8 cellular contexts compared by ENCODE assay signal in genomic region chr20:237918-238317, GRCh38. TPM values are rescaled to one million over a fixed set of nuclear protein-coding genes. Genes with fewer than 3 reads are reported as not detected.
DNase-seq lines count a peak whose midpoint lies in the region; ATAC-seq and TF ChIP-seq lines count a peak whose summit lies in the region.
"Had no signal": no experiment of that assay in that cellular context is flagged by ENCODE, and none has a peak within 500 bp of the region (broad histone marks: within the 10 kb centered on the region; RNA-seq: fewer than 3 reads in every experiment).

No MANE protein-coding gene starts in this region.

- DNase-seq in GM10248 (ENCODE audit: extremely low spot score) (peak; percentile 28), SW 1271 (lab: John Stamatoyannopoulos, UW) (no peak), mesenteric fat pad (ENCODE audit: low spot score) (no peak)
- no peak for DNase-seq in effector memory CD8-positive, alpha-beta T cell

- peaks cover 10 to 31% of the 10 kb centered on the region in 2 donors for H3K27me3 Mint-ChIP-seq in effector memory CD8-positive, alpha-beta T cell

- peaks cover 4 to 6% of the 10 kb centered on the region in 2 donors for H3K4me1 Mint-ChIP-seq in effector memory CD8-positive, alpha-beta T cell (ENCODE audit: low read depth in 2 of 2)

- no peaks in the 10 kb centered on the region for H3K36me3 Mint-ChIP-seq in effector memory CD8-positive, alpha-beta T cell (ENCODE audit: insufficient read depth)
- H3K36me3 Mint-ChIP-seq: brain had no signal

- peak; percentile 58 for ATAC-seq in HG03460 (IDR thresholded peaks at IDR 0.05; ENCODE audit: unreplicated experiment)
- ATAC-seq in effector memory CD8-positive, alpha-beta T cell (replicated peaks), result no peak
- no peak for ATAC-seq in GM21717 (IDR thresholded peaks at IDR 0.05; ENCODE audit: unreplicated experiment)

- POLR2A ChIA-PET in GM10248 (lab: Yijun Ruan, JAX), result no interaction called here

- H3K9me3 Mint-ChIP-seq in effector memory CD8-positive, alpha-beta T cell, result no peaks in the 10 kb centered on the region
- H3K9me3 Mint-ChIP-seq: brain had no signal

- peak overlapping the region; percentile 3 to 58 for H3K4me3 Mint-ChIP-seq in effector memory CD8-positive, alpha-beta T cell
- H3K4me3 Mint-ChIP-seq: brain had no signal

- H3K27ac Mint-ChIP-seq in effector memory CD8-positive, alpha-beta T cell, result peak overlapping the region; percentile 6 to 50

- CTCF ChIA-PET in GM10248 (lab: Yijun Ruan, JAX), result interaction anchor here (0.8 to 2.7 kb wide), 3 partner anchors 12 to 93 kb away, joined by 3 to 6 read pairs (median 5); no protein-coding TSS in a partner anchor

- TF ChIP-seq CTCF in GM10248 (IDR thresholded peaks at IDR 0.05; ENCODE audit: control extremely low read depth, extremely low read depth, low read depth, missing control alignments), result no peak

RNA-seq across cellular contexts. Expression of gene DEFB129, which starts 10.9 kb away (rescaled TPM):
- not detected for total RNA-seq in mesenteric fat pad
- total RNA-seq: urinary bladder had no signal

RNA-seq across cellular contexts. Expression of gene DEFB132, which starts 19.6 kb away (rescaled TPM):
- total RNA-seq in mesenteric fat pad, result 1.5 TPM
- total RNA-seq: urinary bladder had no signal

RNA-seq across cellular contexts. Expression of gene DEFB128, which starts 48.4 kb away (rescaled TPM):
- total RNA-seq in mesenteric fat pad, result not detected
- total RNA-seq: urinary bladder had no signal

RNA-seq across cellular contexts. Expression of gene C20orf96, which starts 52.6 kb away (rescaled TPM):
- 5.0 TPM for total RNA-seq in mesenteric fat pad

RNA-seq across cellular contexts. Expression of gene ZCCHC3, which starts 59.5 kb away (rescaled TPM):
- total RNA-seq in mesenteric fat pad, result 9.1 TPM
